Comparison of ENCODE assay signal across 12 cellular contexts in genomic region chr3:46939578-46940405, GRCh38. TPM values are rescaled to one million over a fixed set of nuclear protein-coding genes. Genes with fewer than 3 reads are reported as not detected.
DNase-seq lines count a peak whose midpoint lies in the region; ATAC-seq and TF ChIP-seq lines count a peak whose summit lies in the region.
"Had no signal": no experiment of that assay in that cellular context is flagged by ENCODE, and none has a peak within 500 bp of the region (broad histone marks: within the 10 kb centered on the region; RNA-seq: fewer than 3 reads in every experiment).

No MANE protein-coding gene starts in this region.

- H3K9me3 ChIP-seq in CD4-positive, CD25-positive, alpha-beta regulatory T cell (ENCODE audit: control insufficient read depth in 2 of 2, low read length in 2 of 2), result no peaks in the 10 kb centered on the region
- H3K9me3 ChIP-seq in OCI-LY3 (ENCODE audit: insufficient read depth, low read length), result no peaks in the 10 kb centered on the region
- H3K9me3 ChIP-seq in esophagus muscularis mucosa, result no peaks in the 10 kb centered on the region
- H3K9me3 ChIP-seq in thyroid gland, result no peaks in the 10 kb centered on the region

- 76% methylated on average over 9 of the region's 12 CpGs for WGBS in esophagus muscularis mucosa
- 86 to 88% methylated on average over 12 of the region's 12 CpGs for WGBS in thyroid gland, 2 donors

- H3K4me2 ChIP-seq in OCI-LY3 (ENCODE audit: low read length), result peak overlapping the region; percentile 53

- TF ChIP-seq EP300 in esophagus muscularis mucosa (IDR thresholded peaks at IDR 0.05), result no peak

- H3K27me3 ChIP-seq in CD4-positive, CD25-positive, alpha-beta regulatory T cell (ENCODE audit: control insufficient read depth, insufficient read depth, low read length), result no peaks in the 10 kb centered on the region
- H3K27me3 ChIP-seq in OCI-LY3 (ENCODE audit: low read depth, low read length) (no peaks in the 10 kb centered on the region), esophagus muscularis mucosa (no peaks in the 10 kb centered on the region), thyroid gland (no peaks in the 10 kb centered on the region), H7 (ENCODE audit: control insufficient read depth, insufficient read depth, low read length) (no peaks in the 10 kb centered on the region)

- TF ChIP-seq POLR2A in esophagus muscularis mucosa (IDR thresholded peaks at IDR 0.05; ENCODE audit: low read depth) (no peak), thyroid gland (IDR thresholded peaks at IDR 0.05) (no peak)

- peak overlapping the region; percentile 46 to 79 (median 62) for H3K27ac Mint-ChIP-seq in CD4-positive, CD25-positive, alpha-beta regulatory T cell

- no peaks in the 10 kb centered on the region for H3K27me3 Mint-ChIP-seq in CD4-positive, CD25-positive, alpha-beta regulatory T cell

- ATAC-seq in CD4-positive, CD25-positive, alpha-beta regulatory T cell (ENCODE audit: low read depth in 2 of 2), result no peak

- no peaks in the 10 kb centered on the region for H3K9me3 Mint-ChIP-seq in CD4-positive, CD25-positive, alpha-beta regulatory T cell

- H2AFZ ChIP-seq in OCI-LY3 (ENCODE audit: low read depth, low read length), result no peak overlapping the region

- peaks cover 2% of the 10 kb centered on the region for H3K4me1 ChIP-seq in CD4-positive, CD25-positive, alpha-beta regulatory T cell (ENCODE audit: control insufficient read depth, insufficient read depth, low read length, poor library complexity, severe bottlenecking)
- H3K4me1 ChIP-seq in OCI-LY3 (ENCODE audit: low read length) (peaks cover 87% of the 10 kb centered on the region), esophagus muscularis mucosa (peaks cover 75 to 86% (median 84%) of the 10 kb centered on the region in 4 donors), thyroid gland (peaks cover 45 to 77% of the 10 kb centered on the region in 2 donors)

- H3K36me3 ChIP-seq in CD4-positive, CD25-positive, alpha-beta regulatory T cell (ENCODE audit: control insufficient read depth, insufficient read depth, low read length), result peaks cover 70% of the 10 kb centered on the region
- H3K36me3 ChIP-seq in OCI-LY3 (replicated peaks; ENCODE audit: low read depth, low read length) (peaks cover 61% of the 10 kb centered on the region), esophagus muscularis mucosa (peaks cover 14 to 45% (median 35%) of the 10 kb centered on the region in 4 donors), thyroid gland (peaks cover 0 to 5% of the 10 kb centered on the region in 2 donors), H7 (replicated peaks; ENCODE audit: control insufficient read depth, insufficient read depth, low read length) (peaks cover 12% of the 10 kb centered on the region)

- H3K79me2 ChIP-seq in OCI-LY3 (ENCODE audit: low read length), result peaks cover 97% of the 10 kb centered on the region

- DNase-seq in CD4-positive, CD25-positive, alpha-beta regulatory T cell, result no peak
- DNase-seq in esophagus muscularis mucosa (ENCODE audit: extremely low spot score) (no peak), posterior vena cava (ENCODE audit: low spot score) (peak; percentile 22), thyroid gland (no peak), H7 (no peak), cortex of kidney (lab: John Stamatoyannopoulos, UW) (no peak), DMS153 treated with DMSO at 0.1 percent for 48 hours (lab: John Stamatoyannopoulos, UW; ENCODE audit: unreplicated experiment) (no peak)
- DNase-seq: activated effector memory CD4-positive, alpha-beta T cell treated with Interleukin-2 at 50 U/mL for 16 hours; NCI-H524 treated with DMSO at 0.1 percent for 48 hours; SHP77; stimulated activated naive CD4-positive, alpha-beta T cell had no signal

- peak overlapping the region; percentile 41; the same call in 1 of the 2 replicates for H3K9ac ChIP-seq in OCI-LY3 (ENCODE audit: low read length)

- H3K4me1 Mint-ChIP-seq in CD4-positive, CD25-positive, alpha-beta regulatory T cell, result peaks cover 13 to 68% (median 36%) of the 10 kb centered on the region in 4 donors

- H3K4me3 ChIP-seq in CD4-positive, CD25-positive, alpha-beta regulatory T cell (ENCODE audit: low read depth, low read length), result no peak overlapping the region
- H3K4me3 ChIP-seq in OCI-LY3 (ENCODE audit: low read length), result no peak overlapping the region
- H3K4me3 ChIP-seq in esophagus muscularis mucosa, result no peak overlapping the region
- no peak overlapping the region for H3K4me3 ChIP-seq in thyroid gland (replicated peaks in 1 of 3)
- H3K4me3 ChIP-seq in H7 (ENCODE audit: insufficient read depth, low read depth, low read length), result no peak overlapping the region

- intact Hi-C loops in esophagus muscularis mucosa (cut with DNase I), result loop anchor here (5.0 kb wide), 1 partner anchor 38 kb away; the partner anchor contains the start of genes CCDC12 and NBEAL2
- intact Hi-C loops in posterior vena cava (cut with DNase I), result no loop called here
- intact Hi-C loops in thyroid gland (cut with DNase I), result no loop called here

- H3K27ac ChIP-seq in CD4-positive, CD25-positive, alpha-beta regulatory T cell (ENCODE audit: insufficient read depth, low read length, poor library complexity, severe bottlenecking), result no peak overlapping the region
- H3K27ac ChIP-seq in OCI-LY3 (ENCODE audit: low read length) (peak overlapping the region; percentile 65), esophagus muscularis mucosa (replicated peaks in 1 of 4) (peak overlapping the region; percentile 53 to 77 (median 60)), thyroid gland (peak overlapping the region in 1 of 3 donors; percentile 34)

- no peak overlapping the region for H3K4me3 Mint-ChIP-seq in CD4-positive, CD25-positive, alpha-beta regulatory T cell

- peaks cover 11% of the 10 kb centered on the region; the same call in 1 of the 2 replicates for H4K20me1 ChIP-seq in OCI-LY3 (ENCODE audit: insufficient read depth, low read length)

- no peak for TF ChIP-seq CTCF in OCI-LY3 (IDR thresholded peaks at IDR 0.05; ENCODE audit: low read depth, low read length)
- no peak for TF ChIP-seq CTCF in esophagus muscularis mucosa (IDR thresholded peaks at IDR 0.05)
- TF ChIP-seq CTCF in thyroid gland (IDR thresholded peaks at IDR 0.05), result no peak

- H3K36me3 Mint-ChIP-seq in CD4-positive, CD25-positive, alpha-beta regulatory T cell, result peaks cover 43% of the 10 kb centered on the region

RNA-seq across cellular contexts. Expression of gene CCDC12, which starts 36.8 kb away (rescaled TPM):
- 71.8 TPM for total RNA-seq in CD4-positive, CD25-positive, alpha-beta regulatory T cell
- 100 to 1,000 TPM in 3 of 4 donors, 10 to 100 TPM in 1; 90.4 to 116 (median 106) TPM for polyA plus RNA-seq in CD4-positive, CD25-positive, alpha-beta regulatory T cell
- total RNA-seq in esophagus muscularis mucosa, result 10 to 100 TPM; 27.5 to 54.8 (median 36.7) TPM
- 10 to 100 TPM; 21.5 to 26.0 TPM for total RNA-seq in posterior vena cava
- total RNA-seq in thyroid gland, result 10 to 100 TPM; 43.2 to 60.6 (median 51.8) TPM
- total RNA-seq in H7 (2014; rRNA removed; shearing (Covaris generic)), result 40.0 and 40.9 TPM in 2 replicates

RNA-seq across cellular contexts. Expression of gene NBEAL2, which starts 39.7 kb away (rescaled TPM):
- total RNA-seq in CD4-positive, CD25-positive, alpha-beta regulatory T cell, result 429 TPM
- 10 to 100 TPM in 2 of 4 donors, 1 to 10 TPM in 2; 4.7 to 13.5 (median 8.6) TPM for polyA plus RNA-seq in CD4-positive, CD25-positive, alpha-beta regulatory T cell
- total RNA-seq in esophagus muscularis mucosa, result 10 to 100 TPM; 16.6 to 22.1 (median 21.2) TPM
- 10 to 100 TPM; 26.0 to 33.1 TPM for total RNA-seq in posterior vena cava
- 10 to 100 TPM; 19.4 to 38.6 (median 27.5) TPM for total RNA-seq in thyroid gland
- 51.6 and 65.4 TPM in 2 replicates for total RNA-seq in H7 (2014; rRNA removed; shearing (Covaris generic))
